ENCODE assay signal across 29 cellular contexts in the genomic region with DNA sequence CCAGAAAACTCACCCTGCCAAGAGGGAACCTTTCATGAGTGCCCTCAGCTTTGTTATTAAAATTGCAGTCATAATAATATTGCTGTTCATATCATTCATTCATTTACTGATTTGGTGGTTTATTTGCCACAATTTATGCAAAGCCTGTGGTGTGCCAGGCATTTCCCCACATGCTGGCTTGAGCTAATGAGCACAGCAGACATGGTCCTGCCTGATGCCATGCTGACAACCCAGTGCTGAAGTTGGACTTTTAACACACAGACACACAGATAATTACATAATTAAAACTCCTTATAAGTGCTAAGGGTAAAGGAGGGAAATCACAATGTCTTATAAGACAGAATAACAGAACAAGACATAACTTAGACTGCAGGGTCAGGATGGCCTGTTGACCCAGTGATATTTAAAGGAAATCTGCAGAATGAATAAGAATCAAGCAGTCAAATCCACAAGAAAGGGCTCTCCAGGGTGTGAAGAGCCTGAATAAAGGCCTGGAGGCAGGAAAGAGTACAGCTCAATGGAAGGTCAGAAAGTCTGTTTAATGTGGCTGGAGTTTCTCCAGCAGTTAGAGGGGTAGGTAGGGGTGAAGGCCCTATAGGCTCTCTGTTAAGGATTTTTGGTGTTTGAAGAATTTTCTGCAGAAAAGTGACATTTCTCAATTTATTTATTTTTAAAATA.
A peak's percentile ranks its signal among the peaks of the same experiment; 100 is the strongest.
DNase-seq lines count a peak whose midpoint lies in the region; ATAC-seq, FAIRE-seq and TF ChIP-seq lines count a peak whose summit lies in the region.
"Had no signal": no experiment of that assay in that cellular context is flagged by ENCODE, and none has a peak within 500 bp of the region (broad histone marks: within the 10 kb centered on the region; RNA-seq: fewer than 3 reads in every experiment).

No MANE protein-coding gene starts in this region.

- no peak overlapping the region for H4K5ac ChIP-seq in H1 (ENCODE audit: insufficient read length, low read depth, low read length)

- no peaks in the 10 kb centered on the region for H3K79me2 ChIP-seq in H1 (ENCODE audit: control insufficient read depth in 1 of 2, insufficient read depth in 2 of 2, low read length in 2 of 2)

- no peak overlapping the region for H2BK15ac ChIP-seq in H1 (ENCODE audit: low read length)

- H3K36me3 ChIP-seq in H1 (ENCODE audit: control insufficient read depth in 2 of 4, insufficient read depth in 4 of 4, low read length in 3 of 4) = no peaks in the 10 kb centered on the region
- no peaks in the 10 kb centered on the region for H3K36me3 ChIP-seq in mesodermal cell (ENCODE audit: control insufficient read depth, insufficient read depth, low read length)
- H3K36me3 ChIP-seq in prostate gland = no peaks in the 10 kb centered on the region
- H3K36me3 ChIP-seq: adrenal gland, HAP-1, heart right ventricle, uterus had no signal

- TF ChIP-seq RAD21 in H1 (IDR thresholded peaks at IDR 0.05 in 1 of 2, conservative IDR thresholded peaks at IDR 0.05 in 1 of 2; ENCODE audit: low read depth in 2 of 2, low read length in 2 of 2) = peak; percentile 2 to 34; a peak in 1 of 4 replicates

- no peak overlapping the region for H3K18ac ChIP-seq in H1 (ENCODE audit: extremely low read depth, low read length)

- no peak for TF ChIP-seq EP300 in H1 (IDR thresholded peaks at IDR 0.05; ENCODE audit: borderline replicate concordance in 1 of 2, low read depth in 2 of 2, low read length in 2 of 2)

- H3K27ac ChIP-seq in H1 (ENCODE audit: low read depth, low read length) (no peak overlapping the region), mesodermal cell (ENCODE audit: low read depth, low read length, severe bottlenecking) (peak overlapping the region; percentile 4), prostate gland (no peak overlapping the region)
- H3K27ac ChIP-seq: A549, adrenal gland, heart right ventricle, testis, uterus had no signal

- no peak overlapping the region for H3K23ac ChIP-seq in H1 (ENCODE audit: insufficient read length)

- no peak overlapping the region for H2BK120ac ChIP-seq in H1 (replicated peaks; ENCODE audit: low read depth, low read length)

- H3K4me1 ChIP-seq in H1 (replicated peaks in 1 of 4; ENCODE audit: control insufficient read depth in 3 of 4, insufficient read depth in 4 of 4, low read length in 3 of 4) (peaks cover 0 to 18% (median 14%) of the 10 kb centered on the region in 4 experiments; a peak in 5 of 7 replicates), mesodermal cell (ENCODE audit: control insufficient read depth, insufficient read depth, low read length, poor library complexity, severe bottlenecking) (peaks cover 24% of the 10 kb centered on the region), prostate gland (replicated peaks) (no peaks in the 10 kb centered on the region)
- H3K4me1 ChIP-seq: A549, adrenal gland, HAP-1, uterus had no signal

- no peak overlapping the region for H4K91ac ChIP-seq in H1 (replicated peaks; ENCODE audit: insufficient read length, low read length)

- H2BK20ac ChIP-seq in H1 (ENCODE audit: low read length) = peak overlapping the region; percentile 55; the same call in 1 of the 2 replicates

- FAIRE-seq in H1 (lab: Jason Lieb, UNC) = peak; percentile 81
- FAIRE-seq: A549, GM19239 had no signal

- CTCF ChIA-PET in H1 (lab: Charles Lee; ENCODE audit: partially characterized antibody) = interaction anchor here (0.8 to 1.4 kb wide), 2 partner anchors 69 to 258 kb away, joined by 3 read pairs; no protein-coding TSS in a partner anchor

- no peak for ATAC-seq in HG02970 (IDR thresholded peaks at IDR 0.05; ENCODE audit: low FRiP score, unreplicated experiment)
- ATAC-seq: A549; effector memory CD8-positive, alpha-beta T cell; heart right ventricle; left lobe of liver had no signal

- H2BK5ac ChIP-seq in H1 (ENCODE audit: low read depth, low read length) = peak overlapping the region; percentile 61; the same call in 1 of the 2 replicates

- POLR2A ChIA-PET in H1 (lab: Charles Lee; ENCODE audit: partially characterized antibody) = interaction anchor here (1.3 to 1.6 kb wide), 2 partner anchors 83 to 88 kb away, joined by 3 to 10 read pairs; no protein-coding TSS in a partner anchor

- intact Hi-C loops in prostate gland (cut with DNase I) = no loop called here

- no peak overlapping the region for H3K14ac ChIP-seq in H1 (ENCODE audit: insufficient read length)

- DNase-seq in EH (ENCODE audit: low read depth) = peak; percentile 34
- DNase-seq in M059J (ENCODE audit: low read depth) = peak; percentile 38
- peak in 1 of 2 experiments; percentile 47 for DNase-seq in H1 (ENCODE audit: low read depth in 1 of 2, low spot score in 2 of 2)
- DNase-seq in NCI-H2029 (lab: John Stamatoyannopoulos, UW) = no peak
- DNase-seq in cerebellum (ENCODE audit: low spot score) = no peak
- no peak for DNase-seq in prostate gland (ENCODE audit: low spot score)
- DNase-seq: activated CD4-positive, alpha-beta T cell treated with anti-CD3 and anti-CD28 coated beads, Interleukin-2, amount 50 U/mL, for 48 hours; activated CD4-positive, CD25-positive, alpha-beta regulatory T cell; activated naive CD4-positive, alpha-beta T cell treated with Interleukin-2 at 50 U/mL for 16 hours; adrenal gland; DMS53; effector memory CD8-positive, alpha-beta T cell; foreskin melanocyte; GDM1; heart right ventricle; KG1; mesenchymal stem cell; NCI-H1436 treated with DMSO at 0.1 percent for 48 hours; nucleus accumbens; SHP77; stimulated activated naive CD4-positive, alpha-beta T cell; testis; uterus had no signal

- no peak overlapping the region for H2AFZ ChIP-seq in H1 (ENCODE audit: low read length)

- TF ChIP-seq POLR2A in H1 (IDR thresholded peaks at IDR 0.05; ENCODE audit: control extremely low read depth in 1 of 2, low read depth in 2 of 2, low read length in 2 of 2) (no peak), prostate gland (IDR thresholded peaks at IDR 0.05) (no peak)

- peak overlapping the region; percentile 97; the same call in 1 of the 2 replicates for H2BK12ac ChIP-seq in H1 (ENCODE audit: low read depth, low read length)

- H3K23me2 ChIP-seq in H1 (ENCODE audit: low read depth, low read length) = no peaks in the 10 kb centered on the region

- H3K4me3 ChIP-seq in H1 (ENCODE audit: extremely low read depth in 1 of 4, insufficient read depth in 2 of 4, low read depth in 3 of 4, low read length in 4 of 4) (peak overlapping the region in 3 of 4 experiments; percentile 7 to 24 (median 23); a peak in 5 of 8 replicates), mesodermal cell (ENCODE audit: extremely low read depth, insufficient read depth, low read length, poor library complexity, severe bottlenecking) (no peak overlapping the region), prostate gland (no peak overlapping the region)
- H3K4me3 ChIP-seq: A549, adrenal gland, HAP-1, heart right ventricle, testis, uterus had no signal

- H3K27me3 ChIP-seq in H1 (replicated peaks in 1 of 4; ENCODE audit: control insufficient read depth in 3 of 4, extremely low read depth in 1 of 4, insufficient read depth in 3 of 4, low read length in 3 of 4) (no peaks in the 10 kb centered on the region), prostate gland (replicated peaks; ENCODE audit: insufficient read depth) (no peaks in the 10 kb centered on the region)
- H3K27me3 ChIP-seq: adrenal gland, heart right ventricle, testis, uterus had no signal

- H3K9me3 ChIP-seq in H1 (ENCODE audit: insufficient read depth in 2 of 2, low read depth in 1 of 2, low read length in 1 of 2) (no peaks in the 10 kb centered on the region), mesodermal cell (ENCODE audit: control insufficient read depth, low read length) (no peaks in the 10 kb centered on the region), prostate gland (no peaks in the 10 kb centered on the region)
- H3K9me3 ChIP-seq: adrenal gland, HAP-1, testis, uterus had no signal

- H4K20me1 ChIP-seq in H1 (replicated peaks in 1 of 2; ENCODE audit: control insufficient read depth in 1 of 2, insufficient read depth in 2 of 2, low read length in 2 of 2) = peaks cover 0 to 2% of the 10 kb centered on the region in 2 experiments

- no peak overlapping the region for H3K56ac ChIP-seq in H1 (replicated peaks; ENCODE audit: insufficient read length, low read depth, low read length)

- no peak overlapping the region for H3K9ac ChIP-seq in H1 (replicated peaks in 1 of 4; ENCODE audit: extremely low read depth in 1 of 4, low read depth in 3 of 4, low read length in 3 of 4)

- no peak overlapping the region for H4K8ac ChIP-seq in H1 (ENCODE audit: extremely low read depth, insufficient read depth, low read length)

- TF ChIP-seq CTCF in H1 (IDR thresholded peaks at IDR 0.05; ENCODE audit: control extremely low read depth in 1 of 3, insufficient read depth in 1 of 3, low read depth in 1 of 3, low read length in 3 of 3) = no peak
- TF ChIP-seq CTCF in prostate gland (IDR thresholded peaks at IDR 0.05) = no peak

- no peaks in the 10 kb centered on the region for H3K79me1 ChIP-seq in H1 (ENCODE audit: low read depth, low read length)

- no peak overlapping the region for H3K4ac ChIP-seq in H1 (replicated peaks; ENCODE audit: insufficient read length, low read depth, low read length)

- no peak overlapping the region for H2AK5ac ChIP-seq in H1 (ENCODE audit: low read depth, low read length)

- H3K4me2 ChIP-seq in H1 (ENCODE audit: insufficient read depth in 1 of 2, low read depth in 2 of 2, low read length in 2 of 2) = peak overlapping the region; percentile 47 to 58
- H3K4me2 ChIP-seq: A549 had no signal

TF ChIP-seq in H1, 55 proteins besides CTCF, POLR2A, EP300 and RAD21:
- no peak for TF ChIP-seq TCF12 (IDR thresholded peaks at IDR 0.05; ENCODE audit: low read depth, low read length)
- peak; percentile 85 for TF ChIP-seq NANOG (IDR thresholded peaks at IDR 0.05; ENCODE audit: insufficient read depth, low read depth, low read length, poor library complexity, severe bottlenecking)
- TF ChIP-seq ZNF274 (IDR thresholded peaks at IDR 0.05; ENCODE audit: borderline replicate concordance, extremely low read depth, low read length) = no peak
- no peak for TF ChIP-seq SUZ12 (IDR thresholded peaks at IDR 0.05; ENCODE audit: low read length)

Comparison
In these comparisons a context has a peak if more than half of its experiments do, and no peak if none do; other contexts are left out.
1. DNase-seq: peak in EH (single experiment) and M059J (single experiment); none in NCI-H2029 (single experiment), cerebellum (single experiment) and prostate gland (single experiment).
2. H3K4me3 ChIP-seq: peak in H1 (3 of 4); none in mesodermal cell (single experiment) and prostate gland (0 of 2).